8 cellular contexts compared by ENCODE assay signal in the genomic region with DNA sequence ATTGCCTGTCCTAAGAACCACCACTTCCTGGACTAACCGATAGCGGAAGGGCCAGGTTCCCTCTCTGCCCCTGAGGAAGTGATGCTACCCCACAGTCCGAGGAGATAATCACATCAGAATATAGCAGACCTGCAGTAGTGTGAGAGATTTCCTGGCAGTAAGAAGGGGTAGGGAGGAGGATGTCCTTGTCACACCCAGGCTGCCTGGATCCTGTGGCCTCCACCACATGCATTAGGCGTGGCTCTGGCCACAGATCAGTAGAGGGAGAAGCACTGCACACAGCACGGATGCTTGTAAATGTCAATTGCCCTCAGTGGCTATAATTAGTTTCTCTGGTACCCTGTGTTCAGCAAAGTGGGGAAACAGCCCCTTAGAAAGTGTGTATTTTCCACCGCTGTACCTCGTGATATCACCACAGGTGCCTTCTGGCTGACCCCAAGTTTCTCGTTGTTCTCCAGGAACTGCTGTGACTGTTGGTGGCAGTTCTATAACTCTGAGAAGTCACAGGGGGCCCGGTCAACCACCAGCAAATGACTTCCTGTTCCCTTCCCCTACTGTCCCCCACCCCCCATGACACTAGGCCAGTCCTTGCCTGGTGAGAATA.
DNase-seq lines count a peak whose midpoint lies in the region; ATAC-seq and TF ChIP-seq lines count a peak whose summit lies in the region.

No MANE protein-coding gene starts in this region.

- H2BK120ac ChIP-seq in neuronal stem cell (ENCODE audit: low read depth, low read length), result no peak overlapping the region

- H3K4me1 Mint-ChIP-seq in T-cell (peaks cover 61 to 83% (median 70%) of the 10 kb centered on the region in 3 donors), natural killer cell (peaks cover 65 to 76% of the 10 kb centered on the region in 2 donors), nephron progenitor cell (peaks cover 15% of the 10 kb centered on the region)

- peak; percentile 18 for DNase-seq in activated naive CD4-positive, alpha-beta T cell treated with Interleukin-2 at 50 U/mL for 16 hours
- no peak for DNase-seq in activated naive CD4-positive, alpha-beta T cell treated with anti-CD3 and anti-CD28 coated beads, Interleukin-2, amount 50 U/mL, for 16 hours
- DNase-seq in T-cell, result peak in 18 of 34 experiments; percentile 10 to 48 (median 21)
- peak; percentile 61 for DNase-seq in natural killer cell
- DNase-seq in nephron progenitor cell, result no peak
- no peak for DNase-seq in neuronal stem cell (ENCODE audit: low spot score)
- no peak for DNase-seq in putamen (ENCODE audit: low spot score)

- WGBS in neuronal stem cell (ENCODE audit: extremely low coverage in 2 of 2, insufficient read length in 2 of 2, insufficient replicate concordance in 1 of 2), 2 donors, result no CpG with 5 or more reads among the region's 9 CpGs

- CTCF ChIA-PET in T-cell (lab: Charles Lee), result no interaction called here

- no peak overlapping the region for H3K14ac ChIP-seq in neuronal stem cell (ENCODE audit: low read length)

- H2AFZ ChIP-seq in neuronal stem cell (ENCODE audit: low read length), result no peak overlapping the region

- no peak overlapping the region for H3K27ac ChIP-seq in neuronal stem cell (replicated peaks; ENCODE audit: low read length)

- H3K36me3 Mint-ChIP-seq in T-cell (no peaks in the 10 kb centered on the region), natural killer cell (no peaks in the 10 kb centered on the region), nephron progenitor cell (ENCODE audit: low read depth) (no peaks in the 10 kb centered on the region)

- H3K18ac ChIP-seq in neuronal stem cell (ENCODE audit: low read length), result no peak overlapping the region

- peak; percentile 64 for ATAC-seq in HG02973 (IDR thresholded peaks at IDR 0.05; ENCODE audit: unreplicated experiment)
- ATAC-seq in T-cell (replicated peaks in 1 of 4), result peak; percentile 47 to 56 (median 52)
- ATAC-seq in natural killer cell, result peak; percentile 82 to 89 (median 88)

- no peak overlapping the region for H3K4me2 ChIP-seq in neuronal stem cell (ENCODE audit: insufficient read depth, low read length, poor library complexity, severe bottlenecking)

- H3K36me3 ChIP-seq in neuronal stem cell (replicated peaks in 1 of 2; ENCODE audit: control insufficient read depth in 2 of 2, insufficient read depth in 2 of 2, low read length in 2 of 2), result no peaks in the 10 kb centered on the region

- H3K4me3 ChIP-seq in neuronal stem cell (ENCODE audit: low read length in 2 of 2), result no peak overlapping the region

- peaks cover 10 to 19% of the 10 kb centered on the region in 2 donors for H3K4me1 ChIP-seq in neuronal stem cell (ENCODE audit: control insufficient read depth in 2 of 2, insufficient read depth in 1 of 2, low read depth in 1 of 2, low read length in 2 of 2)

- H4K8ac ChIP-seq in neuronal stem cell (ENCODE audit: low read depth, low read length), result no peak overlapping the region

- no peak overlapping the region for H3K4me3 Mint-ChIP-seq in T-cell
- H3K4me3 Mint-ChIP-seq in natural killer cell, result peak overlapping the region; percentile 69
- H3K4me3 Mint-ChIP-seq in nephron progenitor cell, result no peak overlapping the region

- no peaks in the 10 kb centered on the region for H3K79me1 ChIP-seq in neuronal stem cell (ENCODE audit: low read depth, low read length)

- peak overlapping the region; percentile 68 to 83 for H3K27ac Mint-ChIP-seq in T-cell
- peak overlapping the region; percentile 87 to 92 for H3K27ac Mint-ChIP-seq in natural killer cell
- H3K27ac Mint-ChIP-seq in nephron progenitor cell, result no peak overlapping the region

- H2BK5ac ChIP-seq in neuronal stem cell (ENCODE audit: low read length), result no peak overlapping the region

- H3K27me3 ChIP-seq in neuronal stem cell (ENCODE audit: control insufficient read depth in 3 of 3, insufficient read depth in 3 of 3, low read depth in 1 of 3, low read length in 3 of 3), result no peaks in the 10 kb centered on the region

- no peak overlapping the region for H2AK5ac ChIP-seq in neuronal stem cell (ENCODE audit: low read depth, low read length)

- POLR2A ChIA-PET in T-cell (lab: Charles Lee), result no interaction called here

- no peak overlapping the region for H3K4ac ChIP-seq in neuronal stem cell (ENCODE audit: low read length)

- H3K27me3 Mint-ChIP-seq in T-cell, result no peaks in the 10 kb centered on the region
- H3K27me3 Mint-ChIP-seq in natural killer cell (ENCODE audit: low read depth in 2 of 2), result no peaks in the 10 kb centered on the region
- peaks cover 10% of the 10 kb centered on the region for H3K27me3 Mint-ChIP-seq in nephron progenitor cell (ENCODE audit: low read depth, poor library complexity)

- no peak overlapping the region for H2BK15ac ChIP-seq in neuronal stem cell (ENCODE audit: low read length)

- H3K9me3 ChIP-seq in neuronal stem cell (replicated peaks in 1 of 2; ENCODE audit: control insufficient read depth in 2 of 2, insufficient read depth in 1 of 2, low read depth in 1 of 2, low read length in 2 of 2), result no peaks in the 10 kb centered on the region

- no peak overlapping the region for H4K91ac ChIP-seq in neuronal stem cell (ENCODE audit: low read depth, low read length, poor library complexity)

- TF ChIP-seq CTCF in natural killer cell (IDR thresholded peaks at IDR 0.05) (no peak), nephron progenitor cell (IDR thresholded peaks at IDR 0.05) (no peak)

- H2BK12ac ChIP-seq in neuronal stem cell (ENCODE audit: low read length), result no peak overlapping the region

- intact Hi-C loops in natural killer cell (cut with micrococcal nuclease), result loop anchor here (1.0 to 2.0 kb wide), 3 partner anchors 21 to 63 kb away; partner anchors contain the start of gene UBASH3B

- no peak overlapping the region for H3K9ac ChIP-seq in neuronal stem cell (ENCODE audit: low read depth, low read length, poor library complexity)

- H3K9me3 Mint-ChIP-seq in T-cell, result no peaks in the 10 kb centered on the region
- H3K9me3 Mint-ChIP-seq in natural killer cell, result no peaks in the 10 kb centered on the region
- no peaks in the 10 kb centered on the region for H3K9me3 Mint-ChIP-seq in nephron progenitor cell

- no peak overlapping the region for H3K23ac ChIP-seq in neuronal stem cell (ENCODE audit: low read depth, low read length, poor library complexity)

Comparison
In these comparisons a context has a peak if more than half of its experiments do, and no peak if none do; other contexts are left out.
1. DNase-seq: peak in activated naive CD4-positive, alpha-beta T cell treated with Interleukin-2 at 50 U/mL for 16 hours (single experiment), T-cell (18 of 34) and natural killer cell (single experiment); none in activated naive CD4-positive, alpha-beta T cell treated with anti-CD3 and anti-CD28 coated beads, Interleukin-2, amount 50 U/mL, for 16 hours (single experiment), nephron progenitor cell (single experiment), neuronal stem cell (single experiment) and putamen (single experiment).
2. Peak in every context shown above with its lines, with median percentiles within 50 percentile points of each other: ATAC-seq.